Comparison of ENCODE assay signal across 28 cellular contexts in genomic region chr10:111113238-111113960, GRCh38. TPM values are rescaled to one million over a fixed set of nuclear protein-coding genes. Genes with fewer than 3 reads are reported as not detected.
"Had no signal": no experiment of that assay in that cellular context is flagged by ENCODE, and none has a peak within 500 bp of the region (broad histone marks: within the 10 kb centered on the region; RNA-seq: fewer than 3 reads in every experiment).

No MANE protein-coding gene starts in this region.

- H3K27ac Mint-ChIP-seq: activated CD4-positive, alpha-beta T cell treated with anti-CD3 and anti-CD28 coated beads, Interleukin-2, amount 10 ng/mL, durations not matched to agents 24 days and 14 days; activated CD8-positive, alpha-beta T cell treated with anti-CD3 and anti-CD28 coated beads for 36 hours; activated naive CD8-positive, alpha-beta T cell treated with anti-CD3 and anti-CD28 coated beads for 36 hours; activated T-cell treated with anti-CD3 and anti-CD28 coated beads, Interleukin-2, amount 50 U/mL, for 72 hours had no signal

- H3K4me3 ChIP-seq: ascending aorta, SJCRH30, SK-N-MC had no signal

- H3K9me3 ChIP-seq: ascending aorta, SJCRH30 had no signal

- ATAC-seq: activated CD8-positive, alpha-beta T cell treated with anti-CD3 and anti-CD28 coated beads for 36 hours; activated T-cell treated with anti-CD3 and anti-CD28 coated beads, Interleukin-2, amount 50 U/mL, for 72 hours; activated T-helper 17 cell treated with anti-CD3 and anti-CD28 coated beads, Interleukin-2, amount 50 U/mL, for 72 hours; Panc1 had no signal

- H3K9me3 Mint-ChIP-seq: activated CD4-positive, alpha-beta T cell treated with anti-CD3 and anti-CD28 coated beads, Interleukin-2, amount 10 ng/mL, durations not matched to agents 24 days and 14 days; activated CD8-positive, alpha-beta T cell treated with anti-CD3 and anti-CD28 coated beads for 36 hours; activated naive CD8-positive, alpha-beta T cell treated with anti-CD3 and anti-CD28 coated beads for 36 hours; activated T-cell treated with anti-CD3 and anti-CD28 coated beads, Interleukin-2, amount 50 U/mL, for 72 hours; activated T-helper 17 cell treated with anti-CD3 and anti-CD28 coated beads, Interleukin-2, amount 50 U/mL, for 72 hours had no signal

- H3K4me1 Mint-ChIP-seq: activated T-helper 17 cell treated with anti-CD3 and anti-CD28 coated beads, Interleukin-2, amount 50 U/mL, for 72 hours had no signal

- H3K4me1 ChIP-seq: ascending aorta had no signal

- H3K27ac ChIP-seq: ascending aorta, KMS-11, SJCRH30, SK-N-MC, WERI-Rb-1 had no signal

- H3K36me3 ChIP-seq: ascending aorta, SJCRH30, WERI-Rb-1 had no signal

- H3K36me3 Mint-ChIP-seq: activated naive CD8-positive, alpha-beta T cell treated with anti-CD3 and anti-CD28 coated beads for 36 hours had no signal

- DNase-seq: activated CD4-positive, alpha-beta T cell treated with anti-CD3 and anti-CD28 coated beads, Interleukin-2, amount 10 ng/mL, durations not matched to agents 24 days and 14 days; activated CD4-positive, alpha-beta T cell treated with anti-CD3 and anti-CD28 coated beads, Interleukin-2, amount 50 U/mL, for 4 hours; activated CD4-positive, CD25-positive, alpha-beta regulatory T cell; activated CD8-positive, alpha-beta T cell treated with anti-CD3 and anti-CD28 coated beads for 36 hours; activated naive CD4-positive, alpha-beta T cell; activated naive CD4-positive, alpha-beta T cell treated with anti-CD3 and anti-CD28 coated beads, Interleukin-2, amount 50 U/mL, for 16 hours; activated naive CD8-positive, alpha-beta T cell treated with anti-CD3 and anti-CD28 coated beads for 36 hours; activated T-cell treated with anti-CD3 and anti-CD28 coated beads, Interleukin-2, amount 50 U/mL, for 1 hour; activated T-cell treated with anti-CD3 and anti-CD28 coated beads, Interleukin-2, amount 50 U/mL, for 72 hours; caudate nucleus; NCI-H1436 treated with DMSO at 0.1 percent for 48 hours; NCI-H1694 treated with DMSO at 0.1 percent for 48 hours; NCI-H2029; NCI-H345; NCI-H524 treated with DMSO at 0.1 percent for 48 hours; SHP77; SJCRH30; T1000; WERI-Rb-1 had no signal

- H3K4me3 Mint-ChIP-seq: activated CD4-positive, alpha-beta T cell treated with anti-CD3 and anti-CD28 coated beads, Interleukin-2, amount 10 ng/mL, durations not matched to agents 24 days and 14 days; activated CD8-positive, alpha-beta T cell treated with anti-CD3 and anti-CD28 coated beads for 36 hours; activated naive CD8-positive, alpha-beta T cell treated with anti-CD3 and anti-CD28 coated beads for 36 hours; activated T-cell treated with anti-CD3 and anti-CD28 coated beads, Interleukin-2, amount 50 U/mL, for 72 hours; activated T-helper 17 cell treated with anti-CD3 and anti-CD28 coated beads, Interleukin-2, amount 50 U/mL, for 72 hours had no signal

- H3K27me3 Mint-ChIP-seq: activated CD8-positive, alpha-beta T cell treated with anti-CD3 and anti-CD28 coated beads for 36 hours; activated naive CD8-positive, alpha-beta T cell treated with anti-CD3 and anti-CD28 coated beads for 36 hours had no signal

- H3K27me3 ChIP-seq: ascending aorta had no signal

RNA-seq across cellular contexts. Expression of gene ADRA2A, which starts 36.6 kb away (rescaled TPM):
- total RNA-seq: activated CD4-positive, alpha-beta T cell treated with anti-CD3 and anti-CD28 coated beads, Interleukin-2, amount 10 ng/mL, durations not matched to agents 24 days and 14 days; activated naive CD8-positive, alpha-beta T cell treated with anti-CD3 and anti-CD28 coated beads for 36 hours; activated T-helper 17 cell treated with anti-CD3 and anti-CD28 coated beads, Interleukin-2, amount 50 U/mL, for 72 hours; MCF 10A; NCI-H460; T-helper 1 cell treated with Interleukin-12 subunit alpha and Interleukin-12 subunit beta and Interleukin-4 antibody, amounts not matched to agents 30 ng/mL and 1 ng/mL, for 36 hours; T-helper 2 cell treated with Interferon-gamma antibody and Interleukin-4, amounts not matched to agents 100 ng/mL and 5 ng/mL, for 36 hours had no signal
